ENCODE assay signal across 7 cellular contexts in genomic region chr7:44574286-44574872, GRCh38. TPM values are rescaled to one million over a fixed set of nuclear protein-coding genes. Genes with fewer than 3 reads are reported as not detected.
DNase-seq lines count a peak whose midpoint lies in the region; ATAC-seq and TF ChIP-seq lines count a peak whose summit lies in the region.

No MANE protein-coding gene starts in this region.

- peaks cover 36% of the 10 kb centered on the region for H3K36me3 ChIP-seq in GM23248 (ENCODE audit: low read depth)
- peaks cover 35% of the 10 kb centered on the region for H3K36me3 ChIP-seq in Panc1 (ENCODE audit: control insufficient read depth, insufficient read depth, low read length)
- peaks cover 44 to 76% (median 62%) of the 10 kb centered on the region in 4 donors for H3K36me3 ChIP-seq in esophagus muscularis mucosa

- peaks cover 73% of the 10 kb centered on the region for H3K79me2 ChIP-seq in GM23248 (ENCODE audit: insufficient read depth)

- H3K4me3 ChIP-seq in GM23248 (peak overlapping the region; percentile 83), Panc1 (ENCODE audit: low read depth in 2 of 2, low read length in 2 of 2) (peak overlapping the region; percentile 91 to 94), esophagus muscularis mucosa (peak overlapping the region; percentile 66 to 82 (median 70)), retinal pigment epithelial cell (ENCODE audit: low read length) (peak overlapping the region; percentile 91)

- CTCF ChIA-PET in Panc1 (lab: Charles Lee), result no interaction called here

- no peaks in the 10 kb centered on the region for H3K27me3 ChIP-seq in GM23248 (replicated peaks; ENCODE audit: insufficient read depth)
- no peaks in the 10 kb centered on the region for H3K27me3 ChIP-seq in Panc1 (ENCODE audit: control insufficient read depth, insufficient read depth, low read length)
- H3K27me3 ChIP-seq in esophagus muscularis mucosa, result no peaks in the 10 kb centered on the region

- intact Hi-C loops in Panc1 (cut with micrococcal nuclease; ENCODE audit: unreplicated experiment), result no loop called here
- intact Hi-C loops in esophagus muscularis mucosa (cut with DNase I), result no loop called here

- no peaks in the 10 kb centered on the region for H3K9me2 ChIP-seq in GM23248 (ENCODE audit: insufficient read depth)

- DNase-seq in GM23248, result no peak
- DNase-seq in Panc1 (ENCODE audit: low read depth, low spot score), result no peak
- no peak for DNase-seq in esophagus muscularis mucosa (ENCODE audit: extremely low spot score)
- no peak for DNase-seq in retinal pigment epithelial cell (ENCODE audit: low read depth)
- no peak for DNase-seq in activated CD8-positive, alpha-beta memory T cell treated with anti-CD3 and anti-CD28 coated beads for 24 hours
- DNase-seq in anterior cingulate cortex (lab: John Stamatoyannopoulos, UW), result no peak

- POLR2A ChIA-PET in Panc1 (lab: Charles Lee), result interaction anchor here (0.6 to 1.0 kb wide), 5 partner anchors 8 to 420 kb away, joined by 3 to 7 read pairs (median 3); partner anchors contain the start of gene TMED4

- peak overlapping the region; percentile 90 for H3K4me2 ChIP-seq in GM23248 (ENCODE audit: unreplicated experiment)

- BruUV-seq in Panc1 (replicated peaks; lab: Mats Ljungman, UMichigan), result TSS peak; percentile 90

- TF ChIP-seq EP300 in esophagus muscularis mucosa (IDR thresholded peaks at IDR 0.05), result no peak

- WGBS in GM23248 (ENCODE audit: low coverage in 1 of 2, low lambda C conversion rate in 2 of 2, missing lambda C conversion rate in 2 of 2), 2 experiments, result 32 to 35% methylated on average over 15 to 18 of the region's 18 CpGs
- 44% methylated on average over 14 of the region's 18 CpGs for WGBS in esophagus muscularis mucosa

- in situ Hi-C loops in GM23248 (cut with MboI) (no loop called here), Panc1 (cut with HindIII; ENCODE audit: low pct_unique_long_range_greater_than_20kb, low sequenced_read_pairs) (no loop called here)

- peak overlapping the region; percentile 58 for H3K27ac ChIP-seq in GM23248
- H3K27ac ChIP-seq in Panc1 (ENCODE audit: low read length), result peak overlapping the region; percentile 96
- H3K27ac ChIP-seq in esophagus muscularis mucosa (replicated peaks in 1 of 4), result peak overlapping the region; percentile 79 to 93 (median 86)

- H3K4me1 ChIP-seq in GM23248 (ENCODE audit: insufficient read depth), result peaks cover 6% of the 10 kb centered on the region; the same call in 1 of the 2 replicates
- peaks cover 17% of the 10 kb centered on the region for H3K4me1 ChIP-seq in Panc1 (ENCODE audit: control insufficient read depth, insufficient read depth, low read length)
- H3K4me1 ChIP-seq in esophagus muscularis mucosa, result peaks cover 20 to 38% (median 26%) of the 10 kb centered on the region in 4 donors

- no peaks in the 10 kb centered on the region for H3K9me3 ChIP-seq in GM23248 (ENCODE audit: low read depth)
- no peaks in the 10 kb centered on the region for H3K9me3 ChIP-seq in Panc1 (ENCODE audit: control insufficient read depth, insufficient read depth, low read depth, low read length)
- H3K9me3 ChIP-seq in esophagus muscularis mucosa, result no peaks in the 10 kb centered on the region

- H2AFZ ChIP-seq in GM23248, result peak overlapping the region; percentile 74

- ATAC-seq in Panc1, result no peak
- ATAC-seq in GM18870 (IDR thresholded peaks at IDR 0.05; ENCODE audit: unreplicated experiment), result no peak

- H4K20me1 ChIP-seq in GM23248 (ENCODE audit: insufficient read depth), result no peaks in the 10 kb centered on the region

- peaks cover 7% of the 10 kb centered on the region; the same call in 1 of the 2 replicates for H3F3A ChIP-seq in GM23248 (ENCODE audit: insufficient read depth)

- TF ChIP-seq CTCF in Panc1 (IDR thresholded peaks at IDR 0.05) (no peak), esophagus muscularis mucosa (IDR thresholded peaks at IDR 0.05) (no peak), retinal pigment epithelial cell (conservative IDR thresholded peaks at IDR 0.05; ENCODE audit: low read depth, low read length) (no peak)

- H3K9ac ChIP-seq in GM23248, result peak overlapping the region; percentile 89

- no peak for TF ChIP-seq POLR2A in esophagus muscularis mucosa (IDR thresholded peaks at IDR 0.05; ENCODE audit: low read depth)

RNA-seq across cellular contexts. Expression of gene DDX56, which starts 0.7 kb away (rescaled TPM):
- 54.3 and 70.5 TPM in 2 replicates for total RNA-seq in GM23248 (2014; rRNA removed; shearing (Covaris generic))
- 65.1 and 68.6 TPM in 2 replicates for polyA plus RNA-seq in GM23248 (2016; fragmentation: Nextera tagmentation; extraction: Ambion mirVana)
- 147 TPM for total RNA-seq in Panc1 (2021; ENCODE audit: unreplicated experiment)
- 124 TPM for polyA plus RNA-seq in Panc1 (2012; ENCODE audit: insufficient read length)
- total RNA-seq in esophagus muscularis mucosa, result 10 to 100 TPM; 35.3 to 54.2 (median 49.4) TPM

RNA-seq across cellular contexts. Expression of gene TMED4, which starts 7.7 kb away (rescaled TPM):
- total RNA-seq in GM23248 (2014; rRNA removed; shearing (Covaris generic)), result 174 and 201 TPM in 2 replicates
- polyA plus RNA-seq in GM23248 (2016; fragmentation: Nextera tagmentation; extraction: Ambion mirVana), result 78.2 and 86.0 TPM in 2 replicates
- total RNA-seq in Panc1 (2021; ENCODE audit: unreplicated experiment) (123 TPM), esophagus muscularis mucosa (100 to 1,000 TPM in 2 of 4 donors, 10 to 100 TPM in 2; 82.3 to 154 (median 116) TPM)
- 186 TPM for polyA plus RNA-seq in Panc1 (2012; ENCODE audit: insufficient read length)

RNA-seq across cellular contexts. Expression of gene OGDH, which starts 32.0 kb away (rescaled TPM):
- 75.3 and 77.4 TPM in 2 replicates for total RNA-seq in GM23248 (2014; rRNA removed; shearing (Covaris generic))
- polyA plus RNA-seq in GM23248 (2016; fragmentation: Nextera tagmentation; extraction: Ambion mirVana), result 31.4 and 35.3 TPM in 2 replicates
- 166 TPM for total RNA-seq in Panc1 (2021; ENCODE audit: unreplicated experiment)
- 167 TPM for polyA plus RNA-seq in Panc1 (2012; ENCODE audit: insufficient read length)
- 100 to 1,000 TPM; 135 to 184 (median 145) TPM for total RNA-seq in esophagus muscularis mucosa

RNA-seq across cellular contexts. Expression of gene NPC1L1, which starts 33.2 kb away (rescaled TPM):
- total RNA-seq in GM23248 (2014; rRNA removed; shearing (Covaris generic)), result not detected in 2 replicates
- not detected in 2 replicates for polyA plus RNA-seq in GM23248 (2016; fragmentation: Nextera tagmentation; extraction: Ambion mirVana)
- total RNA-seq in Panc1 (2021; ENCODE audit: unreplicated experiment) (not detected), esophagus muscularis mucosa (under 1 TPM in 2 of 4 donors, not detected in 2; 0.17 to 0.57 TPM)
- 0.11 TPM for polyA plus RNA-seq in Panc1 (2012; ENCODE audit: insufficient read length)
